In the genomic region with DNA sequence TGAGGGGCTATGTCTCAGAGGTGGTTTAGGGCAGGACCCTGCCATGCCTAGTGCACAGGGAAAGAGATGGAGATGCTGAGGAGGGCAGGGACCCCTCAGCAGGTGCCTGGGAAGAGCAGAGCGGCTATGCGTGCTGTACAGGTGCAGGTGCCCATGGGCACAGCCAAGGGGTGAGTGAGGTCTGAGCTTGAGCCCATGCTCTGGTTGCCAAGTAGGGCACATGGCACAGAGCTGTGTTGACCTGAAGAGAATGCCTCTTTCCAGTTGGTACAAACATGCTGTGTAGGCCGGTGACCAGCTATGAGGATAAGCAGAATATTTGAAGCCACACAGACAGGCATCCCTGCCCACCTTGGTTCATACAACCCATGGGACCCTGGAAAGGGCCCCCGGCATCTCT, we compare ENCODE assay signal across 27 cellular contexts.
"Had no signal": no experiment of that assay in that cellular context is flagged by ENCODE, and none has a peak within 500 bp of the region (broad histone marks: within the 10 kb centered on the region; RNA-seq: fewer than 3 reads in every experiment).

No MANE protein-coding gene starts in this region.

- H3K4me3 Mint-ChIP-seq: activated CD4-positive, alpha-beta memory T cell treated with anti-CD3 and anti-CD28 coated beads for 36 hours; activated naive CD4-positive, alpha-beta T cell treated with anti-CD3 and anti-CD28 coated beads, Interleukin-2, amount 10 ng/mL, durations not matched to agents 7 days and 5 days; activated naive CD8-positive, alpha-beta T cell treated with anti-CD3 and anti-CD28 coated beads, Interleukin-2, amount 10 ng/mL, durations not matched to agents 7 days and 5 days; activated T-cell treated with anti-CD3 and anti-CD28 coated beads, Interleukin-2, amount 50 U/mL, for 24 hours; central memory CD8-positive, alpha-beta T cell; nephron; T-helper 2 cell treated with Interferon-gamma antibody and Interleukin-4, amounts not matched to agents 5 μg/mL and 100 μg/mL, for 36 hours had no signal

- H3K36me3 Mint-ChIP-seq: activated CD4-positive, alpha-beta memory T cell treated with anti-CD3 and anti-CD28 coated beads for 36 hours; activated naive CD4-positive, alpha-beta T cell treated with anti-CD3 and anti-CD28 coated beads, Interleukin-2, amount 10 ng/mL, durations not matched to agents 7 days and 5 days; activated naive CD8-positive, alpha-beta T cell treated with anti-CD3 and anti-CD28 coated beads, Interleukin-2, amount 10 ng/mL, durations not matched to agents 7 days and 5 days had no signal

- DNase-seq: activated CD4-positive, alpha-beta memory T cell treated with anti-CD3 and anti-CD28 coated beads for 36 hours; activated CD4-positive, alpha-beta T cell treated with anti-CD3 and anti-CD28 coated beads for 48 hours; activated CD4-positive, CD25-positive, alpha-beta regulatory T cell; activated CD8-positive, alpha-beta memory T cell treated with anti-CD3 and anti-CD28 coated beads, Interleukin-2, amount 50 U/mL, for 48 hours; activated gamma-delta T cell; activated naive CD4-positive, alpha-beta T cell treated with anti-CD3 and anti-CD28 coated beads, Interleukin-2, amount 10 ng/mL, durations not matched to agents 7 days and 5 days; activated naive CD8-positive, alpha-beta T cell treated with anti-CD3 and anti-CD28 coated beads, Interleukin-2, amount 10 ng/mL, durations not matched to agents 7 days and 5 days; activated T-cell treated with anti-CD3 and anti-CD28 coated beads, Interleukin-2, amount 50 U/mL, for 24 hours; colonic mucosa; effector CD8-positive, alpha-beta T cell; esophagus squamous epithelium; foreskin melanocyte; heart right ventricle; kidney glomerular epithelial cell; psoas muscle; stimulated activated CD4-positive, alpha-beta T cell treated with anti-CD3 and anti-CD28 coated beads, Interleukin-15, amount 100 ng/mL, for 24 hours; stimulated activated CD4-positive, alpha-beta T cell treated with anti-CD3 and anti-CD28 coated beads, Interleukin-2, amount 100 ng/mL, for 24 hours; stimulated activated naive CD4-positive, alpha-beta T cell; T-helper 1 cell had no signal

- H3K4me1 ChIP-seq: ascending aorta, breast epithelium, colonic mucosa, heart right ventricle, pancreas, psoas muscle had no signal

- H3K9me3 Mint-ChIP-seq: activated CD4-positive, alpha-beta memory T cell treated with anti-CD3 and anti-CD28 coated beads for 36 hours; activated naive CD4-positive, alpha-beta T cell treated with anti-CD3 and anti-CD28 coated beads, Interleukin-2, amount 10 ng/mL, durations not matched to agents 7 days and 5 days; activated naive CD8-positive, alpha-beta T cell treated with anti-CD3 and anti-CD28 coated beads, Interleukin-2, amount 10 ng/mL, durations not matched to agents 7 days and 5 days; activated T-cell treated with anti-CD3 and anti-CD28 coated beads, Interleukin-2, amount 50 U/mL, for 24 hours; central memory CD8-positive, alpha-beta T cell; nephron; T-helper 2 cell treated with Interferon-gamma antibody and Interleukin-4, amounts not matched to agents 5 μg/mL and 100 μg/mL, for 36 hours had no signal

- ATAC-seq: heart right ventricle, psoas muscle had no signal

- H3K27ac ChIP-seq: ascending aorta, breast epithelium, colonic mucosa, epithelial cell of prostate, esophagus squamous epithelium, heart right ventricle, pancreas, psoas muscle had no signal

- H3K27ac Mint-ChIP-seq: activated CD4-positive, alpha-beta memory T cell treated with anti-CD3 and anti-CD28 coated beads for 36 hours; activated naive CD4-positive, alpha-beta T cell treated with anti-CD3 and anti-CD28 coated beads, Interleukin-2, amount 10 ng/mL, durations not matched to agents 7 days and 5 days; activated naive CD8-positive, alpha-beta T cell treated with anti-CD3 and anti-CD28 coated beads, Interleukin-2, amount 10 ng/mL, durations not matched to agents 7 days and 5 days; activated T-cell treated with anti-CD3 and anti-CD28 coated beads, Interleukin-2, amount 50 U/mL, for 24 hours; T-helper 2 cell treated with Interferon-gamma antibody and Interleukin-4, amounts not matched to agents 5 μg/mL and 100 μg/mL, for 36 hours had no signal

- H3K36me3 ChIP-seq: ascending aorta, breast epithelium, colonic mucosa, esophagus squamous epithelium, heart right ventricle, pancreas, tibial nerve had no signal

- H3K4me3 ChIP-seq: ascending aorta, breast epithelium, colonic mucosa, esophagus squamous epithelium, heart right ventricle, pancreas, psoas muscle, tibial nerve had no signal

- H3K9me3 ChIP-seq: ascending aorta, breast epithelium, colonic mucosa, esophagus squamous epithelium, heart right ventricle, pancreas, psoas muscle, tibial nerve had no signal

- H3K27me3 ChIP-seq: ascending aorta, breast epithelium, colonic mucosa, pancreas, tibial nerve had no signal

- H3K4me1 Mint-ChIP-seq: activated naive CD4-positive, alpha-beta T cell treated with anti-CD3 and anti-CD28 coated beads, Interleukin-2, amount 10 ng/mL, durations not matched to agents 7 days and 5 days; activated naive CD8-positive, alpha-beta T cell treated with anti-CD3 and anti-CD28 coated beads, Interleukin-2, amount 10 ng/mL, durations not matched to agents 7 days and 5 days; central memory CD8-positive, alpha-beta T cell had no signal
